ENCODE assay signal across 7 cellular contexts in the genomic region with DNA sequence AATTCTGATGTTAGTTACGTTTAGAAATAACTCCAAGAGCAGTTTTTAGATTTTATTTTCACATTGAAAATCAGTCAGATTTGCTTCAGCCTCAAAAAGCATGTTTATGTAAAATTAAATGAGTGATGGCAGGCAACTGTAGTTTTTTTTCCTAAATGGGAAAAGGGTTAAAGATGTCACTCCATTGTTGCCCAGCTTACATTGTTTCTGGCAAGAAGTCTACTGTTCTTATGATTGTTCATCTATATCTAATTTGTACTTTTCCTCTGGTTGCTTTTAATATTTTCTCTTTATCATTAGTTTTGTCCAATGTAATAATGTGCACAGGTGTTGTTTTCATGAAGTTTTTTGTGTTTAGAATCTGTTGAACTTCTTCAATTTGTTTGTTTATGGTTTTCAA.
"Had no signal": no experiment of that assay in that cellular context is flagged by ENCODE, and none has a peak within 500 bp of the region (broad histone marks: within the 10 kb centered on the region; RNA-seq: fewer than 3 reads in every experiment).

No MANE protein-coding gene starts in this region.

- ATAC-seq: GM12878 had no signal

- FAIRE-seq: GM12878, GM12891, GM12892, GM18507, GM19239 had no signal

- H3K4me3 ChIP-seq: GM12878 had no signal

- DNase-seq: GDM1, GF-D8 had no signal
